ENCODE assay signal across 11 cellular contexts in the genomic region with DNA sequence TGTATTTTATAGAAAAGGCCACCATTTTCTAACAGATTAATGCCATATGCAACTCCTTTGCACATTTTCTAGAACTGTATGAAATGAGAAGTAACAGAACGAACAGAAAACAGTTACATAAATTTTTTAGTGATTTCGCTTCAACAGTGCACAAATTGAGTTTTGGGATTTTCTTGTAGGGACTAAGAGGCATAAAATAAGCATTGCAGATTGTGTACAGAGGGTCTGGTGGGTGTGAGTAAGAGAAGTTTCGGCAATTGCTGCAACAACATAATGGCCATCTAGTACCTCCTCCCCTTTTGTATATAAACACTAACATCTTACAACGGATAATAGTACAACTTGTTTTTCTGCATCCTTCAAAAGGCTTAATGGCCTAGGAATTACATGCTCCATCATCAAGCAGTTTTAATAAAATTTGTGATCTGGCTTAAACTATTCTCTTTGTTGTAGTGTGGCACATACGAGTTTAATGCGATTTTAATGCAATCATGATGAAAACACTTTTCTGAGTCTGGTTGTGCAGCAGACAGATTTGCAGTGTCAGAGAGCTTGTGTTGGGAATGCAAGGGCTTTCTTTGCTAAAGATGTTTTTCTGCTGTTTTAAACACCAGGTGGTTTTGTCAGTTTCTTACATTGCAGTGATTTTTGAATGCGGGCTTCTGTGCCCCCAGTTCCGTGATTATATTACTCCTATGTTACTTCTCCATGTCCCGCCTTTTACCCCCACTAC. TPM values are rescaled to one million over a fixed set of nuclear protein-coding genes. Genes with fewer than 3 reads are reported as not detected.
DNase-seq lines count a peak whose midpoint lies in the region; ATAC-seq and TF ChIP-seq lines count a peak whose summit lies in the region.
"Had no signal": no experiment of that assay in that cellular context is flagged by ENCODE, and none has a peak within 500 bp of the region (broad histone marks: within the 10 kb centered on the region; RNA-seq: fewer than 3 reads in every experiment).

No MANE protein-coding gene starts in this region.

- H3K9ac ChIP-seq in iPS-18a (ENCODE audit: low read length), result no peak overlapping the region

- no peaks in the 10 kb centered on the region for H3K27me3 Mint-ChIP-seq in activated CD8-positive, alpha-beta memory T cell treated with anti-CD3 and anti-CD28 coated beads, Interleukin-2, amount 10 ng/mL, durations not matched to agents 7 days and 5 days
- H3K27me3 Mint-ChIP-seq: activated CD4-positive, alpha-beta memory T cell treated with anti-CD3 and anti-CD28 coated beads for 36 hours had no signal

- H3K4me3 ChIP-seq in iPS-18a (ENCODE audit: low read length), result peak overlapping the region; percentile 95
- peak overlapping the region in 1 of 2 donors; percentile 89 for H3K4me3 ChIP-seq in vagina

- intact Hi-C loops in vagina (cut with DNase I), result no loop called here

- DNase-seq in NCI-H1694 treated with DMSO at 0.1 percent for 48 hours (lab: John Stamatoyannopoulos, UW) (peak; percentile 21), NCI-H1694 (lab: John Stamatoyannopoulos, UW) (no peak), superior temporal gyrus (ENCODE audit: extremely low spot score) (peak; percentile 70), vagina (ENCODE audit: extremely low spot score in 2 of 2) (no peak)
- DNase-seq in activated CD8-positive, alpha-beta memory T cell treated with anti-CD3 and anti-CD28 coated beads, Interleukin-2, amount 10 ng/mL, durations not matched to agents 7 days and 5 days, result no peak
- DNase-seq: activated CD4-positive, alpha-beta memory T cell treated with anti-CD3 and anti-CD28 coated beads for 36 hours; stimulated activated CD4-positive, alpha-beta T cell treated with anti-CD3 and anti-CD28 coated beads, Interleukin-12 subunit alpha, Interleukin-12 subunit beta, amount 100 ng/mL, for 4 hours; testis had no signal

- H3K36me3 ChIP-seq in iPS-18a (ENCODE audit: control insufficient read depth, low read depth, low read length), result no peaks in the 10 kb centered on the region
- no peaks in the 10 kb centered on the region for H3K36me3 ChIP-seq in vagina

- no peak for TF ChIP-seq CTCF in vagina (IDR thresholded peaks at IDR 0.05)

- peaks cover 27% of the 10 kb centered on the region for H3K4me1 ChIP-seq in iPS-18a (ENCODE audit: control insufficient read depth, low read depth, low read length)
- H3K4me1 ChIP-seq in vagina, result peaks cover 15% of the 10 kb centered on the region
- H3K4me1 ChIP-seq: testis had no signal

- peaks cover 33% of the 10 kb centered on the region for H3K4me1 Mint-ChIP-seq in activated CD8-positive, alpha-beta memory T cell treated with anti-CD3 and anti-CD28 coated beads, Interleukin-2, amount 10 ng/mL, durations not matched to agents 7 days and 5 days

- no peak overlapping the region for H3K4me3 Mint-ChIP-seq in activated CD8-positive, alpha-beta memory T cell treated with anti-CD3 and anti-CD28 coated beads, Interleukin-2, amount 10 ng/mL, durations not matched to agents 7 days and 5 days
- H3K4me3 Mint-ChIP-seq: activated CD4-positive, alpha-beta memory T cell treated with anti-CD3 and anti-CD28 coated beads for 36 hours had no signal

- ATAC-seq in activated CD8-positive, alpha-beta memory T cell treated with anti-CD3 and anti-CD28 coated beads, Interleukin-2, amount 10 ng/mL, durations not matched to agents 7 days and 5 days, result no peak
- no peak for ATAC-seq in HG03342 (IDR thresholded peaks at IDR 0.05; ENCODE audit: unreplicated experiment)

- H3K36me3 Mint-ChIP-seq in activated CD8-positive, alpha-beta memory T cell treated with anti-CD3 and anti-CD28 coated beads, Interleukin-2, amount 10 ng/mL, durations not matched to agents 7 days and 5 days, result peaks cover 10% of the 10 kb centered on the region
- H3K36me3 Mint-ChIP-seq: activated CD4-positive, alpha-beta memory T cell treated with anti-CD3 and anti-CD28 coated beads for 36 hours had no signal

- H3K27me3 ChIP-seq in iPS-18a (ENCODE audit: control insufficient read depth, insufficient read depth, low read length) (no peaks in the 10 kb centered on the region), vagina (no peaks in the 10 kb centered on the region)
- H3K27me3 ChIP-seq: testis had no signal

- CTCF ChIA-PET in activated CD8-positive, alpha-beta memory T cell treated with anti-CD3 and anti-CD28 coated beads, Interleukin-2, amount 10 ng/mL, durations not matched to agents 7 days and 5 days (lab: Charles Lee), result interaction anchor here (1.0 to 1.9 kb wide), 2 partner anchors 44 to 219 kb away, joined by 3 to 14 read pairs; no protein-coding TSS in a partner anchor

- TF ChIP-seq POLR2A in vagina (IDR thresholded peaks at IDR 0.05), result no peak

- H3K9me3 Mint-ChIP-seq in activated CD8-positive, alpha-beta memory T cell treated with anti-CD3 and anti-CD28 coated beads, Interleukin-2, amount 10 ng/mL, durations not matched to agents 7 days and 5 days (ENCODE audit: low read depth), result no peaks in the 10 kb centered on the region
- H3K9me3 Mint-ChIP-seq: activated CD4-positive, alpha-beta memory T cell treated with anti-CD3 and anti-CD28 coated beads for 36 hours had no signal

- H3K27ac ChIP-seq in iPS-18a (ENCODE audit: low read length) (no peak overlapping the region), vagina (no peak overlapping the region)
- H3K27ac ChIP-seq: testis had no signal

- no peaks in the 10 kb centered on the region for H3K9me3 ChIP-seq in iPS-18a (ENCODE audit: control insufficient read depth, low read depth, low read length)
- no peaks in the 10 kb centered on the region for H3K9me3 ChIP-seq in vagina
- H3K9me3 ChIP-seq: testis had no signal

- no peak overlapping the region for H3K27ac Mint-ChIP-seq in activated CD8-positive, alpha-beta memory T cell treated with anti-CD3 and anti-CD28 coated beads, Interleukin-2, amount 10 ng/mL, durations not matched to agents 7 days and 5 days
- H3K27ac Mint-ChIP-seq: activated CD4-positive, alpha-beta memory T cell treated with anti-CD3 and anti-CD28 coated beads for 36 hours had no signal

TF ChIP-seq in PFSK-1, 5 proteins besides CTCF, POLR2A, EP300 and RAD21:
- no peak for TF ChIP-seq SIN3A (IDR thresholded peaks at IDR 0.05; ENCODE audit: borderline replicate concordance, insufficient read depth, low read length)
- TF ChIP-seq FOXP2 (optimal IDR thresholded peaks at IDR 0.05; ENCODE audit: borderline replicate concordance, extremely low read depth, extremely low read length, insufficient read depth), result no peak
- TF ChIP-seq POLR2AphosphoS5 (IDR thresholded peaks at IDR 0.05; ENCODE audit: low read depth, low read length), result 0 out of 2 replicates have a peak, but pooled peaks have one; percentile 9
- no peak for TF ChIP-seq REST (IDR thresholded peaks at IDR 0.05; ENCODE audit: insufficient read depth in 1 of 2, low read depth in 2 of 2, low read length in 2 of 2)

RNA-seq across cellular contexts. Expression of gene GLCCI1, which starts 2.9 kb away (rescaled TPM):
- polyA plus RNA-seq in PFSK-1 (2012; ENCODE audit: insufficient read length, low read depth), result 9.2 TPM
- total RNA-seq in activated CD8-positive, alpha-beta memory T cell treated with anti-CD3 and anti-CD28 coated beads, Interleukin-2, amount 10 ng/mL, durations not matched to agents 7 days and 5 days, result 10 to 100 TPM; 37.7 to 43.6 TPM
- 9.1 TPM for total RNA-seq in vagina

Comparison
In these comparisons a context has a peak if more than half of its experiments do, and no peak if none do; other contexts are left out.
1. DNase-seq: peak in NCI-H1694 treated with DMSO at 0.1 percent for 48 hours (single experiment) and superior temporal gyrus (single experiment); none in NCI-H1694 (single experiment), activated CD8-positive, alpha-beta memory T cell treated with anti-CD3 and anti-CD28 coated beads, Interleukin-2, amount 10 ng/mL, durations not matched to agents 7 days and 5 days (single experiment) and vagina (0 of 2).